ENCODE assay signal across 10 cellular contexts in genomic region chr6:98831057-98832031, GRCh38. TPM values are rescaled to one million over a fixed set of nuclear protein-coding genes. Genes with fewer than 3 reads are reported as not detected.
DNase-seq lines count a peak whose midpoint lies in the region; ATAC-seq, FAIRE-seq and TF ChIP-seq lines count a peak whose summit lies in the region.
"Had no signal": no experiment of that assay in that cellular context is flagged by ENCODE, and none has a peak within 500 bp of the region (broad histone marks: within the 10 kb centered on the region; RNA-seq: fewer than 3 reads in every experiment).

No MANE protein-coding gene starts in this region.

- H3K14ac ChIP-seq in H1 (ENCODE audit: insufficient read length): no peak overlapping the region

- H3K9me3 ChIP-seq in H1 (ENCODE audit: insufficient read depth in 2 of 2, low read depth in 1 of 2, low read length in 1 of 2): no peaks in the 10 kb centered on the region

- 2% methylated on average over 62 of the region's 62 CpGs; no CpG with 5 or more reads in 1 of the 2 experiments for WGBS in H1 (ENCODE audit: extremely low coverage in 1 of 2, insufficient coverage in 1 of 2, insufficient read length in 1 of 2, insufficient replicate concordance in 2 of 2, low coverage in 1 of 2, low lambda C conversion rate in 2 of 2, missing lambda C conversion rate in 1 of 2), 2 experiments

- no peak overlapping the region for H4K8ac ChIP-seq in H1 (ENCODE audit: extremely low read depth, insufficient read depth, low read length)

- DNase-seq in NCI-H510A treated with DMSO at 0.1 percent for 48 hours (lab: John Stamatoyannopoulos, UW) (peak; percentile 33), NCI-H510A (lab: John Stamatoyannopoulos, UW) (no peak), NCI-H69 (lab: John Stamatoyannopoulos, UW) (peak; percentile 71), H1 (ENCODE audit: low read depth in 1 of 2, low spot score in 2 of 2) (peak in 1 of 2 experiments; percentile 77), pons (ENCODE audit: low spot score) (peak; percentile 9), dedifferentiated amniotic fluid mesenchymal stem cell (ENCODE audit: extremely low spot score) (no peak), GM12891 (ENCODE audit: insufficient read length, low spot score) (no peak)
- DNase-seq: stimulated activated CD8-positive, alpha-beta memory T cell treated with anti-CD3 and anti-CD28 coated beads, Interleukin-4, amount 100 ng/mL, for 48 hours had no signal

- peaks cover 5 to 9% of the 10 kb centered on the region in 2 experiments for H4K20me1 ChIP-seq in H1 (replicated peaks in 1 of 2; ENCODE audit: control insufficient read depth in 1 of 2, insufficient read depth in 2 of 2, low read length in 2 of 2)

- H2BK12ac ChIP-seq in H1 (ENCODE audit: low read depth, low read length): no peak overlapping the region

- POLR2A ChIA-PET in H1 (lab: Charles Lee; ENCODE audit: partially characterized antibody): interaction anchor here (0.7 to 2.8 kb wide), 3 partner anchors 12 to 1404 kb away, joined by 3 to 12 read pairs (median 3); no protein-coding TSS in a partner anchor

- H4K5ac ChIP-seq in H1 (ENCODE audit: insufficient read length, low read depth, low read length): no peak overlapping the region

- H2BK120ac ChIP-seq in H1 (replicated peaks; ENCODE audit: low read depth, low read length): no peak overlapping the region

- no peaks in the 10 kb centered on the region for H3K79me1 ChIP-seq in H1 (ENCODE audit: low read depth, low read length)

- no peak for FAIRE-seq in H1 (lab: Jason Lieb, UNC)
- FAIRE-seq in GM12891 (lab: Jason Lieb, UNC): no peak
- FAIRE-seq: bronchial epithelial cell had no signal

- ATAC-seq in GM21515 (IDR thresholded peaks at IDR 0.05; ENCODE audit: unreplicated experiment): no peak

- H2BK20ac ChIP-seq in H1 (ENCODE audit: low read length): no peak overlapping the region

- no peak overlapping the region for H2BK15ac ChIP-seq in H1 (ENCODE audit: low read length)

- no peak overlapping the region for H2AFZ ChIP-seq in H1 (ENCODE audit: low read length)

- H3K4ac ChIP-seq in H1 (replicated peaks; ENCODE audit: insufficient read length, low read depth, low read length): no peak overlapping the region

- H3K4me2 ChIP-seq in H1 (ENCODE audit: insufficient read depth in 1 of 2, low read depth in 2 of 2, low read length in 2 of 2): peak overlapping the region; percentile 84 to 95

- no peak for TF ChIP-seq EP300 in H1 (IDR thresholded peaks at IDR 0.05; ENCODE audit: borderline replicate concordance in 1 of 2, low read depth in 2 of 2, low read length in 2 of 2)

- TF ChIP-seq RAD21 in H1 (IDR thresholded peaks at IDR 0.05 in 1 of 2, conservative IDR thresholded peaks at IDR 0.05 in 1 of 2; ENCODE audit: low read depth in 2 of 2, low read length in 2 of 2): no peak

- H3K79me2 ChIP-seq in H1 (ENCODE audit: control insufficient read depth in 1 of 2, insufficient read depth in 2 of 2, low read length in 2 of 2): no peaks in the 10 kb centered on the region

- H2BK5ac ChIP-seq in H1 (ENCODE audit: low read depth, low read length): no peak overlapping the region

- H3K23ac ChIP-seq in H1 (ENCODE audit: insufficient read length): no peak overlapping the region

- no peak overlapping the region for H3K56ac ChIP-seq in H1 (replicated peaks; ENCODE audit: insufficient read length, low read depth, low read length)

- H3K27ac ChIP-seq in H1 (ENCODE audit: low read depth, low read length): no peak overlapping the region

- peaks cover 23% of the 10 kb centered on the region for H3K23me2 ChIP-seq in H1 (ENCODE audit: low read depth, low read length)

- H3K27me3 ChIP-seq in H1 (replicated peaks in 1 of 4; ENCODE audit: control insufficient read depth in 3 of 4, extremely low read depth in 1 of 4, insufficient read depth in 3 of 4, low read length in 3 of 4): peaks cover 75 to 91% (median 84%) of the 10 kb centered on the region in 4 experiments

- no peak for TF ChIP-seq CTCF in H1 (IDR thresholded peaks at IDR 0.05; ENCODE audit: control extremely low read depth in 1 of 3, insufficient read depth in 1 of 3, low read depth in 1 of 3, low read length in 3 of 3)

- H3K4me1 ChIP-seq in H1 (replicated peaks in 1 of 4; ENCODE audit: control insufficient read depth in 3 of 4, insufficient read depth in 4 of 4, low read length in 3 of 4): peaks cover 0 to 38% (median 23%) of the 10 kb centered on the region in 4 experiments; a peak in 6 of 7 replicates

- no peak for TF ChIP-seq POLR2A in H1 (IDR thresholded peaks at IDR 0.05; ENCODE audit: control extremely low read depth in 1 of 2, low read depth in 2 of 2, low read length in 2 of 2)
- no peak for TF ChIP-seq POLR2A in GM12891 (IDR thresholded peaks at IDR 0.05; ENCODE audit: low read depth, low read length)

- H2AK5ac ChIP-seq in H1 (ENCODE audit: low read depth, low read length): no peak overlapping the region

- H3K36me3 ChIP-seq in H1 (ENCODE audit: control insufficient read depth in 2 of 4, insufficient read depth in 4 of 4, low read length in 3 of 4): no peaks in the 10 kb centered on the region; a peak in 1 of 8 replicates

- CTCF ChIA-PET in H1 (lab: Charles Lee; ENCODE audit: partially characterized antibody): interaction anchor here (0.6 to 10.0 kb wide), 5 partner anchors 8 to 1376 kb away, joined by 3 to 79 read pairs (median 5); no protein-coding TSS in a partner anchor

- peak overlapping the region; percentile 5 to 63 (median 16); a peak in 6 of 8 replicates for H3K4me3 ChIP-seq in H1 (ENCODE audit: extremely low read depth in 1 of 4, insufficient read depth in 2 of 4, low read depth in 3 of 4, low read length in 4 of 4)

- H3K9ac ChIP-seq in H1 (replicated peaks in 1 of 4; ENCODE audit: extremely low read depth in 1 of 4, low read depth in 3 of 4, low read length in 3 of 4): no peak overlapping the region; a peak in 1 of 7 replicates

- no peak overlapping the region; the same call in 1 of the 2 replicates for H3K18ac ChIP-seq in H1 (ENCODE audit: extremely low read depth, low read length)

- H4K91ac ChIP-seq in H1 (replicated peaks; ENCODE audit: insufficient read length, low read length): no peak overlapping the region

TF ChIP-seq in H1, 55 proteins besides CTCF, POLR2A, EP300 and RAD21 (continues in another document):
- TF ChIP-seq MAX (IDR thresholded peaks at IDR 0.05) (0 out of 2 replicates have a peak, but pooled peaks have one; percentile 13), YY1 (IDR thresholded peaks at IDR 0.05; ENCODE audit: low read depth, low read length) (no peak), BCL11A (IDR thresholded peaks at IDR 0.05; ENCODE audit: low read depth in 2 of 2, low read length in 2 of 2) (no peak), HDAC6 (IDR thresholded peaks at IDR 0.05; ENCODE audit: low read depth, low read length) (no peak), SP4 (IDR thresholded peaks at IDR 0.05; ENCODE audit: low read length) (no peak), MAFK (IDR thresholded peaks at IDR 0.05; ENCODE audit: low read depth, low read length) (no peak), RNF2 (IDR thresholded peaks at IDR 0.05; ENCODE audit: borderline replicate concordance, low read depth, low read length, missing control alignments, poor library complexity, severe bottlenecking) (peak; percentile 90), RBBP5 (IDR thresholded peaks at IDR 0.05; ENCODE audit: borderline replicate concordance, low read depth, low read length) (no peak)

TF ChIP-seq in GM12891, 5 proteins besides CTCF, POLR2A, EP300 and RAD21:
- TF ChIP-seq POU2F2 (IDR thresholded peaks at IDR 0.05; ENCODE audit: low read depth, low read length) (no peak), POLR2AphosphoS5 (IDR thresholded peaks at IDR 0.05; ENCODE audit: low read depth, low read length) (no peak), SPI1 (IDR thresholded peaks at IDR 0.05; ENCODE audit: low read depth, low read length) (no peak), PAX5 (IDR thresholded peaks at IDR 0.05; ENCODE audit: insufficient read depth, low read length, severe bottlenecking) (no peak), TAF1 (IDR thresholded peaks at IDR 0.05; ENCODE audit: low read depth, low read length) (no peak)
TF ChIP-seq in GM12891: peak in this region for 0.

RNA-seq across cellular contexts. Expression of gene POU3F2, which starts 3.0 kb away (rescaled TPM):
- 0.35 and 0.48 TPM in 2 replicates for total RNA-seq in H1 (2021; fragmentation: NEBNext Ultra II Directional; extraction: Animal tissue kit (Norgen Biotek cat#: 25700))
- polyA plus RNA-seq in H1 (2011; rRNA removed): 0.06 and 0.09 TPM in 2 replicates
- polyA plus RNA-seq in H1 (2011; cell fraction: cytosol; rRNA removed): 0.05 TPM
- 0.03 TPM for polyA plus RNA-seq in H1 (2011; cell fraction: nucleus; rRNA removed)
- 0.08 to 0.22 TPM (median 0.14 TPM) in 4 replicates for polyA plus RNA-seq in H1 (2012, experiment 1 of 2)
- polyA plus RNA-seq in H1 (2012, experiment 2 of 2): 0.12 TPM
- 0.28 TPM for polyA plus RNA-seq in H1 (2013, experiment 1 of 2)
- polyA plus RNA-seq in H1 (2013, experiment 2 of 2): 0.26 TPM
- polyA minus RNA-seq in H1 (2011; rRNA and poly(A)+ RNA removed): 0.03 TPM in 1 of 2 replicates, not detected in the other
- polyA minus RNA-seq in H1 (2011; cell fraction: cytosol; rRNA and poly(A)+ RNA removed): not detected
- polyA minus RNA-seq in H1 (2011; cell fraction: nucleus; rRNA and poly(A)+ RNA removed): 0.30 TPM
- not detected for polyA plus RNA-seq in GM12891 (2012; ENCODE audit: low read depth, missing spikeins)
- total RNA-seq: bronchial epithelial cell had no signal

Comparison
In these comparisons a context has a peak if more than half of its experiments do, and no peak if none do; other contexts are left out.
1. DNase-seq: peak in NCI-H510A treated with DMSO at 0.1 percent for 48 hours (single experiment), NCI-H69 (single experiment) and pons (single experiment); none in NCI-H510A (single experiment), dedifferentiated amniotic fluid mesenchymal stem cell (single experiment) and GM12891 (single experiment).